In the genomic region with DNA sequence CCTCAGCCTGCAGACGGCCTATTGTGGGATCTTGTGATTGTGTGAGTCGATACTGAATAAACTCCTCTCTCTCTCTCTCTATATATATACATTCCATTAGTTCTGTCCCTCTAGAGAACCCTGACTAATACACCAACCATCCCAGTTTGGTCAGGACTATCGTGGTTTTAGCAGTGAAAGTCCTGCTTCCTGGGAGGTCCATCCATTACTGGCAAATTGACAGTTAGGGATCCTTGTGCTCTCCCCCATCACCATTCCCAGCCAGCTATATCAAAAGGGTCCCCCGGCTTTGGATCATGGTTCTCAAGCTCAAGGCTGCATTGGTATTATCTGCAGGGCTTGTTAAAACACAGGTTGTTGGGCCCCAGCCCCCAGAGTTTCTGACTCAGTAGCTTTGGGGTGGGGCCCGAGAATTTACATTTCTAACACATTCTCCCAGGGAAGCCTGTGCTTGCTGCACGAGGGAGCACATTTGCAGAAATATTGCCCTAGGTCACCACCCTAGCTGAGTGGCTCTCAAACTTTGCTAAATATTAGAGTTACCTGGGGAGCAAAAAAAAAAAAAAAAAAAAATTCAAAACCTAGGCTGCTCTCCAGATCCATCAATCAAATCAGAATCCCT, we compare ENCODE assay signal across 1 cellular context.
TF ChIP-seq lines count a peak whose summit lies in the region.

No MANE protein-coding gene starts in this region.

TF ChIP-seq in SK-N-SH, 30 proteins besides CTCF, POLR2A, EP300 and RAD21 (continued from another document):
- TF ChIP-seq, protein P1, sequence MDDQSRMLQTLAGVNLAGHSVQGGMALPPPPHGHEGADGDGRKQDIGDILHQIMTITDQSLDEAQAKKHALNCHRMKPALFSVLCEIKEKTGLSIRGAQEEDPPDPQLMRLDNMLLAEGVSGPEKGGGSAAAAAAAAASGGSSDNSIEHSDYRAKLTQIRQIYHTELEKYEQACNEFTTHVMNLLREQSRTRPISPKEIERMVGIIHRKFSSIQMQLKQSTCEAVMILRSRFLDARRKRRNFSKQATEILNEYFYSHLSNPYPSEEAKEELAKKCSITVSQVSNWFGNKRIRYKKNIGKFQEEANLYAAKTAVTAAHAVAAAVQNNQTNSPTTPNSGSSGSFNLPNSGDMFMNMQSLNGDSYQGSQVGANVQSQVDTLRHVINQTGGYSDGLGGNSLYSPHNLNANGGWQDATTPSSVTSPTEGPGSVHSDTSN (IDR thresholded peaks at IDR 0.05), result peak; percentile 93
- TF ChIP-seq SMC3 (IDR thresholded peaks at IDR 0.05; ENCODE audit: low read depth, low read length) (no peak), RCOR1 (IDR thresholded peaks at IDR 0.05; ENCODE audit: low read length) (no peak), EZH2phosphoT487 (IDR thresholded peaks at IDR 0.05; ENCODE audit: borderline replicate concordance, low read depth) (no peak), POLR2AphosphoS5 (IDR thresholded peaks at IDR 0.05; ENCODE audit: low read depth, low read length) (0 out of 2 replicates have a peak, but pooled peaks have one; percentile 51)
- TF ChIP-seq, protein P2, sequence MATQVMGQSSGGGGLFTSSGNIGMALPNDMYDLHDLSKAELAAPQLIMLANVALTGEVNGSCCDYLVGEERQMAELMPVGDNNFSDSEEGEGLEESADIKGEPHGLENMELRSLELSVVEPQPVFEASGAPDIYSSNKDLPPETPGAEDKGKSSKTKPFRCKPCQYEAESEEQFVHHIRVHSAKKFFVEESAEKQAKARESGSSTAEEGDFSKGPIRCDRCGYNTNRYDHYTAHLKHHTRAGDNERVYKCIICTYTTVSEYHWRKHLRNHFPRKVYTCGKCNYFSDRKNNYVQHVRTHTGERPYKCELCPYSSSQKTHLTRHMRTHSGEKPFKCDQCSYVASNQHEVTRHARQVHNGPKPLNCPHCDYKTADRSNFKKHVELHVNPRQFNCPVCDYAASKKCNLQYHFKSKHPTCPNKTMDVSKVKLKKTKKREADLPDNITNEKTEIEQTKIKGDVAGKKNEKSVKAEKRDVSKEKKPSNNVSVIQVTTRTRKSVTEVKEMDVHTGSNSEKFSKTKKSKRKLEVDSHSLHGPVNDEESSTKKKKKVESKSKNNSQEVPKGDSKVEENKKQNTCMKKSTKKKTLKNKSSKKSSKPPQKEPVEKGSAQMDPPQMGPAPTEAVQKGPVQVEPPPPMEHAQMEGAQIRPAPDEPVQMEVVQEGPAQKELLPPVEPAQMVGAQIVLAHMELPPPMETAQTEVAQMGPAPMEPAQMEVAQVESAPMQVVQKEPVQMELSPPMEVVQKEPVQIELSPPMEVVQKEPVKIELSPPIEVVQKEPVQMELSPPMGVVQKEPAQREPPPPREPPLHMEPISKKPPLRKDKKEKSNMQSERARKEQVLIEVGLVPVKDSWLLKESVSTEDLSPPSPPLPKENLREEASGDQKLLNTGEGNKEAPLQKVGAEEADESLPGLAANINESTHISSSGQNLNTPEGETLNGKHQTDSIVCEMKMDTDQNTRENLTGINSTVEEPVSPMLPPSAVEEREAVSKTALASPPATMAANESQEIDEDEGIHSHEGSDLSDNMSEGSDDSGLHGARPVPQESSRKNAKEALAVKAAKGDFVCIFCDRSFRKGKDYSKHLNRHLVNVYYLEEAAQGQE (IDR thresholded peaks at IDR 0.05; ENCODE audit: low read depth, low read length), result 0 out of 2 replicates have a peak, but pooled peaks have one; percentile 6
- TF ChIP-seq, protein P3, sequence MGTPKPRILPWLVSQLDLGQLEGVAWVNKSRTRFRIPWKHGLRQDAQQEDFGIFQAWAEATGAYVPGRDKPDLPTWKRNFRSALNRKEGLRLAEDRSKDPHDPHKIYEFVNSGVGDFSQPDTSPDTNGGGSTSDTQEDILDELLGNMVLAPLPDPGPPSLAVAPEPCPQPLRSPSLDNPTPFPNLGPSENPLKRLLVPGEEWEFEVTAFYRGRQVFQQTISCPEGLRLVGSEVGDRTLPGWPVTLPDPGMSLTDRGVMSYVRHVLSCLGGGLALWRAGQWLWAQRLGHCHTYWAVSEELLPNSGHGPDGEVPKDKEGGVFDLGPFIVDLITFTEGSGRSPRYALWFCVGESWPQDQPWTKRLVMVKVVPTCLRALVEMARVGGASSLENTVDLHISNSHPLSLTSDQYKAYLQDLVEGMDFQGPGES (IDR thresholded peaks at IDR 0.05; ENCODE audit: low read depth, low read length), result no peak
- TF ChIP-seq, protein P4, sequence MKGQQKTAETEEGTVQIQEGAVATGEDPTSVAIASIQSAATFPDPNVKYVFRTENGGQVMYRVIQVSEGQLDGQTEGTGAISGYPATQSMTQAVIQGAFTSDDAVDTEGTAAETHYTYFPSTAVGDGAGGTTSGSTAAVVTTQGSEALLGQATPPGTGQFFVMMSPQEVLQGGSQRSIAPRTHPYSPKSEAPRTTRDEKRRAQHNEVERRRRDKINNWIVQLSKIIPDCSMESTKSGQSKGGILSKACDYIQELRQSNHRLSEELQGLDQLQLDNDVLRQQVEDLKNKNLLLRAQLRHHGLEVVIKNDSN (IDR thresholded peaks at IDR 0.05; ENCODE audit: borderline replicate concordance, low read depth), result no peak
TF ChIP-seq in SK-N-SH: peak in this region for 13.
